9 cellular contexts compared by ENCODE assay signal in the genomic region with DNA sequence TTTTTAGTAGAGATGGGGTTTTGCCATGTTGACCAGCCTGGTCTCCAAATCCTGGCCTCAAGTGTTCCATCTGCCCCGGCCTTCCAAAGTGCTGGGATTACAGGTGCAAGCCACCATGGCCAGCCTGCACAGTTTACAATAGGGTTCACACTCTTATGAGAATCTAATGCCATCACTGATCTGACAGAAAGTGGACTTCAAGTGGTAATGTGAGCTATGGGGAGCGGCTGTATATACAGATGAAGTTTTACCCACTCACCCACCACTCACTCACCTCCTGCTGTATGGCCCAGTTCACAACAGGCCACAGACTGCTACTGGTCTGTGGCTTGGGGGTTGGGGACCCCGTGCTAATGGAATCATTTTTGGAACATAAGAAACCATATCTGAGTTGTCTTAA.
"Had no signal": no experiment of that assay in that cellular context is flagged by ENCODE, and none has a peak within 500 bp of the region (broad histone marks: within the 10 kb centered on the region; RNA-seq: fewer than 3 reads in every experiment).

No MANE protein-coding gene starts in this region.

- H3K27ac Mint-ChIP-seq: GM23338, H9, HFFc6 had no signal

- H3K36me3 ChIP-seq: HAP-1 had no signal

- H3K9me3 ChIP-seq: HAP-1 had no signal

- H3K4me1 ChIP-seq: HAP-1 had no signal

- H3K27ac ChIP-seq: GM23248 had no signal

- ATAC-seq: GM23338, HCT116 had no signal

- DNase-seq: GM23248, GOT3, H7, H9, HCEC 1CT, HFFc6 had no signal

- H3K4me3 ChIP-seq: GM23248, GM23338, HAP-1 had no signal

- H3K4me1 Mint-ChIP-seq: GM23338, H9 had no signal

- H3K9me3 Mint-ChIP-seq: GM23338, HFFc6 had no signal

- H3K4me3 Mint-ChIP-seq: GM23338, H9, HFFc6 had no signal
